8 cellular contexts compared by ENCODE assay signal in genomic region chr7:130010689-130011412, GRCh38. TPM values are rescaled to one million over a fixed set of nuclear protein-coding genes. Genes with fewer than 3 reads are reported as not detected.
DNase-seq lines count a peak whose midpoint lies in the region; ATAC-seq and TF ChIP-seq lines count a peak whose summit lies in the region.

No MANE protein-coding gene starts in this region.

- peaks cover 10% of the 10 kb centered on the region for H3K4me1 Mint-ChIP-seq in T-helper 17 cell

- no peaks in the 10 kb centered on the region for H3K9me3 ChIP-seq in T-helper 17 cell (ENCODE audit: control insufficient read depth, low read length, poor library complexity, severe bottlenecking)

- H3K27ac Mint-ChIP-seq in T-helper 17 cell: peak overlapping the region; percentile 56

- no peak overlapping the region for H3K4me3 ChIP-seq in skeletal muscle cell (ENCODE audit: low read depth, low read length)

- ATAC-seq in HG02759 (IDR thresholded peaks at IDR 0.05; ENCODE audit: unreplicated experiment) (peak; percentile 64), T-helper 17 cell (peak; percentile 90), HG02938 (IDR thresholded peaks at IDR 0.05; ENCODE audit: unreplicated experiment) (no peak)

- H3K27me3 Mint-ChIP-seq in T-helper 17 cell: no peaks in the 10 kb centered on the region

- DNase-seq in NCI-H146 (lab: John Stamatoyannopoulos, UW): peak; percentile 75
- peak; percentile 62 to 84 (median 70) for DNase-seq in T-helper 17 cell
- peak in 50 of 56 donors; percentile 2 to 90 (median 42) for DNase-seq in amygdala (lab: John Stamatoyannopoulos, UW)
- DNase-seq in hepatic stellate cell (ENCODE audit: low spot score): peak; percentile 69
- peak; percentile 52 for DNase-seq in skeletal muscle cell (ENCODE audit: low read depth)

- peaks cover 2% of the 10 kb centered on the region for H3K36me3 Mint-ChIP-seq in T-helper 17 cell (ENCODE audit: low read depth)

- TF ChIP-seq CTCF in GM12801 (IDR thresholded peaks at IDR 0.05; ENCODE audit: extremely low read depth, insufficient read length): peak; percentile 34

- peak overlapping the region; percentile 19 for H3K4me3 Mint-ChIP-seq in T-helper 17 cell

RNA-seq across cellular contexts. Expression of gene ZC3HC1, which starts 40.3 kb away (rescaled TPM):
- total RNA-seq in T-helper 17 cell: 10 to 100 TPM in 1 of 2 donors, 1 to 10 TPM in 1; 8.8 to 10.3 TPM

RNA-seq across cellular contexts. Expression of gene UBE2H, which starts 58.1 kb away (rescaled TPM):
- total RNA-seq in T-helper 17 cell: 10 to 100 TPM; 77.9 to 84.2 TPM

RNA-seq across cellular contexts. Expression of gene KLHDC10, which starts 59.5 kb away (rescaled TPM):
- 10 to 100 TPM; 15.8 to 18.8 TPM for total RNA-seq in T-helper 17 cell
